9 cellular contexts compared by ENCODE assay signal in genomic region chr6:31663087-31663960, GRCh38. TPM values are rescaled to one million over a fixed set of nuclear protein-coding genes. Genes with fewer than 3 reads are reported as not detected.
DNase-seq lines count a peak whose midpoint lies in the region; ATAC-seq and TF ChIP-seq lines count a peak whose summit lies in the region.
"Had no signal": no experiment of that assay in that cellular context is flagged by ENCODE, and none has a peak within 500 bp of the region (broad histone marks: within the 10 kb centered on the region; RNA-seq: fewer than 3 reads in every experiment).

No MANE protein-coding gene starts in this region.

- peak overlapping the region; percentile 97 for H3K27ac Mint-ChIP-seq in activated T-cell treated with anti-CD3 and anti-CD28 coated beads, Interleukin-2, amount 50 U/mL, for 24 hours
- peak overlapping the region; percentile 98 for H3K27ac Mint-ChIP-seq in activated naive CD8-positive, alpha-beta T cell treated with anti-CD3 and anti-CD28 coated beads, Interleukin-2, amount 50 U/mL, for 24 hours

- peaks cover 43 to 46% of the 10 kb centered on the region in 2 donors for H3K4me1 ChIP-seq in thyroid gland

- peaks cover 4% of the 10 kb centered on the region for H3K36me3 ChIP-seq in kidney epithelial cell (ENCODE audit: control insufficient read depth, insufficient read depth, low read length)
- H3K36me3 ChIP-seq in thyroid gland = peaks cover 14 to 21% of the 10 kb centered on the region in 2 donors

- no peak for TF ChIP-seq POLR2A in thyroid gland (IDR thresholded peaks at IDR 0.05)

- H3K9me3 Mint-ChIP-seq in activated T-cell treated with anti-CD3 and anti-CD28 coated beads, Interleukin-2, amount 50 U/mL, for 24 hours = no peaks in the 10 kb centered on the region
- H3K9me3 Mint-ChIP-seq in activated naive CD8-positive, alpha-beta T cell treated with anti-CD3 and anti-CD28 coated beads, Interleukin-2, amount 50 U/mL, for 24 hours = no peaks in the 10 kb centered on the region

- peaks cover 98% of the 10 kb centered on the region for H3K36me3 Mint-ChIP-seq in activated T-cell treated with anti-CD3 and anti-CD28 coated beads, Interleukin-2, amount 50 U/mL, for 24 hours (ENCODE audit: low read depth)
- H3K36me3 Mint-ChIP-seq in activated naive CD8-positive, alpha-beta T cell treated with anti-CD3 and anti-CD28 coated beads, Interleukin-2, amount 50 U/mL, for 24 hours (ENCODE audit: low read depth) = peaks cover 63% of the 10 kb centered on the region

- H3K4me3 ChIP-seq in kidney epithelial cell (ENCODE audit: low read depth, low read length) (peak overlapping the region; percentile 99), thyroid gland (replicated peaks in 1 of 3) (peak overlapping the region in 1 of 3 donors; percentile 86)

- H3K27me3 ChIP-seq in kidney epithelial cell (ENCODE audit: control insufficient read depth, insufficient read depth, low read length) = no peaks in the 10 kb centered on the region
- H3K27me3 ChIP-seq in thyroid gland = no peaks in the 10 kb centered on the region

- 72 to 77% methylated on average over 9 to 10 of the region's 10 CpGs for WGBS in thyroid gland, 2 donors

- H3K4me3 Mint-ChIP-seq in activated T-cell treated with anti-CD3 and anti-CD28 coated beads, Interleukin-2, amount 50 U/mL, for 24 hours = peak overlapping the region; percentile 89
- H3K4me3 Mint-ChIP-seq in activated naive CD8-positive, alpha-beta T cell treated with anti-CD3 and anti-CD28 coated beads, Interleukin-2, amount 50 U/mL, for 24 hours = peak overlapping the region; percentile 98

- peak overlapping the region; percentile 66 to 92 (median 91) for H3K27ac ChIP-seq in thyroid gland

- H3K4me1 Mint-ChIP-seq in activated T-cell treated with anti-CD3 and anti-CD28 coated beads, Interleukin-2, amount 50 U/mL, for 24 hours (ENCODE audit: low read depth) = peaks cover 78% of the 10 kb centered on the region
- H3K4me1 Mint-ChIP-seq in activated naive CD8-positive, alpha-beta T cell treated with anti-CD3 and anti-CD28 coated beads, Interleukin-2, amount 50 U/mL, for 24 hours = peaks cover 76% of the 10 kb centered on the region

- no peak for TF ChIP-seq CTCF in kidney epithelial cell (IDR thresholded peaks at IDR 0.05; ENCODE audit: insufficient read depth, low read length, poor library complexity, severe bottlenecking)
- no peak for TF ChIP-seq CTCF in thyroid gland (IDR thresholded peaks at IDR 0.05)

- no peak for ATAC-seq in activated naive CD8-positive, alpha-beta T cell treated with anti-CD3 and anti-CD28 coated beads, Interleukin-2, amount 50 U/mL, for 24 hours
- ATAC-seq in GM18870 (IDR thresholded peaks at IDR 0.05; ENCODE audit: unreplicated experiment) = no peak
- no peak for ATAC-seq in GM21529 (IDR thresholded peaks at IDR 0.05; ENCODE audit: unreplicated experiment)

- H3K27me3 Mint-ChIP-seq in activated T-cell treated with anti-CD3 and anti-CD28 coated beads, Interleukin-2, amount 50 U/mL, for 24 hours = no peaks in the 10 kb centered on the region
- H3K27me3 Mint-ChIP-seq in activated naive CD8-positive, alpha-beta T cell treated with anti-CD3 and anti-CD28 coated beads, Interleukin-2, amount 50 U/mL, for 24 hours = peaks cover 2% of the 10 kb centered on the region

- intact Hi-C loops in thyroid gland (cut with DNase I) = no loop called here

- H3K9me3 ChIP-seq in thyroid gland = no peaks in the 10 kb centered on the region

- DNase-seq in activated T-cell treated with anti-CD3 and anti-CD28 coated beads, Interleukin-2, amount 50 U/mL, for 24 hours = no peak
- DNase-seq in activated T-cell treated with anti-CD3 and anti-CD28 coated beads for 4 hours (no peak), kidney epithelial cell (ENCODE audit: low read depth) (no peak), thyroid gland (no peak), NK-92 (lab: John Stamatoyannopoulos, UW; ENCODE audit: unreplicated experiment) (no peak)
- DNase-seq in activated naive CD8-positive, alpha-beta T cell treated with anti-CD3 and anti-CD28 coated beads, Interleukin-2, amount 50 U/mL, for 24 hours = no peak
- DNase-seq: NCI-H1436 had no signal

RNA-seq across cellular contexts. Expression of gene GPANK1, which starts 1.5 kb away (rescaled TPM):
- 17.7 and 22.0 TPM in 2 replicates for total RNA-seq in kidney epithelial cell
- total RNA-seq in thyroid gland = 10 to 100 TPM; 15.7 to 23.2 (median 22.1) TPM

RNA-seq across cellular contexts. Expression of gene CSNK2B, which starts 2.6 kb away (rescaled TPM):
- 366 and 405 TPM in 2 replicates for total RNA-seq in kidney epithelial cell
- 100 to 1,000 TPM; 181 to 264 (median 206) TPM for total RNA-seq in thyroid gland

RNA-seq across cellular contexts. Expression of gene C6orf47, which starts 2.7 kb away (rescaled TPM):
- total RNA-seq in kidney epithelial cell = 19.0 and 24.9 TPM in 2 replicates
- total RNA-seq in thyroid gland = 10 to 100 TPM; 23.6 to 32.3 (median 28.7) TPM

RNA-seq across cellular contexts. Expression of gene LY6G5B, which starts 6.5 kb away (rescaled TPM):
- total RNA-seq in kidney epithelial cell = 2.8 and 6.0 TPM in 2 replicates
- 10 to 100 TPM in 2 of 4 donors, 1 to 10 TPM in 2; 4.4 to 11.8 (median 9.4) TPM for total RNA-seq in thyroid gland

RNA-seq across cellular contexts. Expression of gene APOM, which starts 7.6 kb away (rescaled TPM):
- total RNA-seq in kidney epithelial cell = 1.3 and 1.8 TPM in 2 replicates
- total RNA-seq in thyroid gland = 1 to 10 TPM; 2.3 to 5.1 (median 4.5) TPM
